Comparison of ENCODE assay signal across 1 cellular context in the genomic region with DNA sequence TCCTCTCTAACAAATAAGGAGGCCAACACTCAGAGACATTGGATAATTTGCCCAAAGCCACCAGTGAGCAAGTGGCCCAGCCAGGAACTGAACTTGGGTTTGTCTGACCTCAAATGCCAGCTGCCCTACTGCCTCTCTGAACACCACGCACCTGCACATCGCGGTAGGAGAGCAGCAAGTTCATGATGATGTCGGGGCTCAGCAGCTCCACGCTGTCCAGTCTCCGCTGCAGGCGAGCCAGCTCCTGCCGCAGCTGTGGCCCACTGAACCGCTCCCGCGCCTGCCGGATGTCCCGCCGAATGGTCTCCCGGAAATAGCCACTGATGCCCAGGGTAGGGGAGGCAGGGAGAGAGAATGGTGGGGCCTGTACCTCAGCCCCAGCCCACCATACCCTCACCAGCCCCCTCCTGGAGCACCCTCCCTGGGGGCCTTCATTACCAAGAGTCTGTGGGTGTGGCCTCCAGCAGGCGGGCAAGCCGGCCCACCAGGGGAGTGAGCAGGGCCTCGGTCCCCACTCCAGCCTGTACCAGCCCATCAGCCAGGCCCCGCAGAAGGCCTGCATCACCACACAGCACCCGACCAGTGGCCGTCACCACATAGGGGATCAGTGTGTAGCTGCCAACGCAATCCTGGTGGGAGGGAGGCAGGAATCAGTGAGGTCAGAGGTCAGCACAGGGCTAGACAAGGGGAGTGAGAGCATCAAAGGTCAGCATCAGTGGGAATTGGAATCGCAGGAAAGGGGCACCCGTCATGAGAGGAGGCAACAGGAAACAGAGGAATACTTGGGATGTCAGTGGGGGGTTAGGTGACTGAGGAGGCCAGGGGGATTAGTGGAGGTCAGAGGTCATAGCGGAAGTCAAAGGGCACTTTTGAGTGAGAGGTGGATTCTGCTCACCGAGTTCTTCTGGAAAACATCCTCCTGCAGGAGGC.
TF ChIP-seq lines count a peak whose summit lies in the region.

No MANE protein-coding gene starts in this region.

TF ChIP-seq in WTC11, 78 proteins besides CTCF, POLR2A, EP300 and RAD21 (continued from another document):
- TF ChIP-seq, protein P1, sequence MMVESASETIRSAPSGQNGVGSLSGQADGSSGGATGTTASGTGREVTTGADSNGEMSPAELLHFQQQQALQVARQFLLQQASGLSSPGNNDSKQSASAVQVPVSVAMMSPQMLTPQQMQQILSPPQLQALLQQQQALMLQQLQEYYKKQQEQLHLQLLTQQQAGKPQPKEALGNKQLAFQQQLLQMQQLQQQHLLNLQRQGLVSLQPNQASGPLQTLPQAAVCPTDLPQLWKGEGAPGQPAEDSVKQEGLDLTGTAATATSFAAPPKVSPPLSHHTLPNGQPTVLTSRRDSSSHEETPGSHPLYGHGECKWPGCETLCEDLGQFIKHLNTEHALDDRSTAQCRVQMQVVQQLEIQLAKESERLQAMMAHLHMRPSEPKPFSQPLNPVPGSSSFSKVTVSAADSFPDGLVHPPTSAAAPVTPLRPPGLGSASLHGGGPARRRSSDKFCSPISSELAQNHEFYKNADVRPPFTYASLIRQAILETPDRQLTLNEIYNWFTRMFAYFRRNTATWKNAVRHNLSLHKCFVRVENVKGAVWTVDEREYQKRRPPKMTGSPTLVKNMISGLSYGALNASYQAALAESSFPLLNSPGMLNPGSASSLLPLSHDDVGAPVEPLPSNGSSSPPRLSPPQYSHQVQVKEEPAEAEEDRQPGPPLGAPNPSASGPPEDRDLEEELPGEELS (CRISPR knock-in tag; IDR thresholded peaks at IDR 0.05), result 0 out of 2 replicates have a peak, but pooled peaks have one; percentile 20
- TF ChIP-seq ERG (CRISPR knock-in tag; IDR thresholded peaks at IDR 0.05), result no peak
